In the genomic region with DNA sequence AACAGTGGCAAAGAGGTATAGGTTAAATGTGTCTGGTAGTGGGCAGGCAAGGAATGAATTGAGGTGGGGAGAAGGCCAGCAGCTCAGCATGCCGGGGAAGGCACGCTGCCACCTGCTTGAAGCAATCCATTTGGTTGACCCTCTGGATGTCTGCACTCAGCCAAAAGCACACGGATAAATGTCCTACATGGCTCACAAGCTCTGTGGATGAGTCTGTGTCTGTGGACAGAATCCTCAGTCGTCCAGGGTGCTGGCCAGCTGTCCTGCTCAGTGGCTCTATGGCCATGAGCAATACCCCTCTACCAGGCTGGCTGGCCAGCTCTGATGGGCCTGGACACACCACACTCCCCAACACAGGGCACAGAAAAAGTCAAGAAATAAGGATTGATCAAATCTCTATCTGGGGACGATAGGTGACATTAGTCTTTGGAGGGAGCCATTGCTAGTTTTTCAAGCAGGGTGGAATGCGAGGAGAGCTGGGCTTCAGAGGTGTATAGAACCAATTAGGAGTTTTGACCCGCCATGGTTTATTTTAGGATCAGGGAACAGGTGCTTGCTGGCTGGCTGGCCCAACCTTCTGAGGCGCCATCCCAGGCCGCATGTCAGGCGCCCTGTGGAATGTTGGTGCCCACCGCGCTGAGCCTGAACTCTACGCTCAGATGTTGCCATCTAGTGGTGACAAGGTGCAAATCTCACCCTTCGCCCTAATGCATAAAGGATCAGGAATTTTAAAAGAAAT, we compare ENCODE assay signal across 8 cellular contexts.
DNase-seq lines count a peak whose midpoint lies in the region; ATAC-seq and TF ChIP-seq lines count a peak whose summit lies in the region.

No MANE protein-coding gene starts in this region.

- H3K27ac Mint-ChIP-seq in activated naive CD8-positive, alpha-beta T cell treated with anti-CD3 and anti-CD28 coated beads, Interleukin-2, amount 10 ng/mL, durations not matched to agents 7 days and 5 days = no peak overlapping the region

- CTCF ChIA-PET in AG04449 (lab: Yijun Ruan, JAX) = interaction anchor here (0.7 to 10.2 kb wide), 25 partner anchors 9 to 1198 kb away, joined by 3 to 110 read pairs (median 4); a partner anchor contains a TSS

- H3K4me3 ChIP-seq in AG04449 (ENCODE audit: low read depth, low read length) (no peak overlapping the region), cardiac muscle cell (no peak overlapping the region)

- no peak for DNase-seq in AG04449 (ENCODE audit: low read depth, low spot score)
- DNase-seq in G401 (ENCODE audit: low spot score) = peak; percentile 84
- peak; percentile 22 for DNase-seq in NCI-H2029 treated with DMSO at 0.1 percent for 48 hours (lab: John Stamatoyannopoulos, UW)
- no peak for DNase-seq in activated naive CD8-positive, alpha-beta T cell treated with anti-CD3 and anti-CD28 coated beads, Interleukin-2, amount 10 ng/mL, durations not matched to agents 7 days and 5 days
- DNase-seq in cardiac muscle cell (ENCODE audit: low read depth in 1 of 2, low spot score in 1 of 2) = peak; percentile 79 to 86
- DNase-seq in putamen (ENCODE audit: low spot score) = peak; percentile 23

- H3K9me3 Mint-ChIP-seq in activated naive CD8-positive, alpha-beta T cell treated with anti-CD3 and anti-CD28 coated beads, Interleukin-2, amount 10 ng/mL, durations not matched to agents 7 days and 5 days = no peaks in the 10 kb centered on the region

- TF ChIP-seq CTCF in AG04449 (IDR thresholded peaks at IDR 0.05; ENCODE audit: insufficient read depth, low read length, missing control alignments) = peak; percentile 66
- peak; percentile 78 for TF ChIP-seq CTCF in cardiac muscle cell (IDR thresholded peaks at IDR 0.05; ENCODE audit: low read depth, low read length)

- no peak overlapping the region for H3K27ac ChIP-seq in cardiac muscle cell

- no peaks in the 10 kb centered on the region for H3K36me3 Mint-ChIP-seq in activated naive CD8-positive, alpha-beta T cell treated with anti-CD3 and anti-CD28 coated beads, Interleukin-2, amount 10 ng/mL, durations not matched to agents 7 days and 5 days

- no peaks in the 10 kb centered on the region for H3K27me3 Mint-ChIP-seq in activated naive CD8-positive, alpha-beta T cell treated with anti-CD3 and anti-CD28 coated beads, Interleukin-2, amount 10 ng/mL, durations not matched to agents 7 days and 5 days

- no peaks in the 10 kb centered on the region for H3K27me3 ChIP-seq in cardiac muscle cell

- H3K4me1 Mint-ChIP-seq in activated naive CD8-positive, alpha-beta T cell treated with anti-CD3 and anti-CD28 coated beads, Interleukin-2, amount 10 ng/mL, durations not matched to agents 7 days and 5 days = no peaks in the 10 kb centered on the region

- peak; percentile 70 for ATAC-seq in HG02588 (IDR thresholded peaks at IDR 0.05; ENCODE audit: unreplicated experiment)
- ATAC-seq in activated naive CD8-positive, alpha-beta T cell treated with anti-CD3 and anti-CD28 coated beads, Interleukin-2, amount 10 ng/mL, durations not matched to agents 7 days and 5 days (ENCODE audit: low read depth) = peak; percentile 58
- ATAC-seq in GM21825 (IDR thresholded peaks at IDR 0.05; ENCODE audit: unreplicated experiment) = no peak

- in situ Hi-C loops in G401 (cut with HindIII; ENCODE audit: low sequenced_read_pairs) = no loop called here

- no peaks in the 10 kb centered on the region for H3K9me3 ChIP-seq in cardiac muscle cell (ENCODE audit: low read depth)

- H3K4me1 ChIP-seq in cardiac muscle cell (ENCODE audit: low read depth) = no peaks in the 10 kb centered on the region

- no peaks in the 10 kb centered on the region for H3K36me3 ChIP-seq in cardiac muscle cell

- no peak overlapping the region for H3K4me3 Mint-ChIP-seq in activated naive CD8-positive, alpha-beta T cell treated with anti-CD3 and anti-CD28 coated beads, Interleukin-2, amount 10 ng/mL, durations not matched to agents 7 days and 5 days

- POLR2A ChIA-PET in AG04449 (lab: Yijun Ruan, JAX) = interaction anchor here (1.0 kb wide), 1 partner anchor 1168 kb away, joined by 4 read pairs; a partner anchor contains a TSS
- POLR2A ChIA-PET in activated naive CD8-positive, alpha-beta T cell treated with anti-CD3 and anti-CD28 coated beads, Interleukin-2, amount 10 ng/mL, durations not matched to agents 7 days and 5 days (lab: Charles Lee) = no interaction called here

Comparison
In these comparisons a context has a peak if more than half of its experiments do, and no peak if none do; other contexts are left out.
1. DNase-seq: peak in G401 (single experiment), NCI-H2029 treated with DMSO at 0.1 percent for 48 hours (single experiment), cardiac muscle cell (2 of 2) and putamen (single experiment); none in AG04449 (single experiment) and activated naive CD8-positive, alpha-beta T cell treated with anti-CD3 and anti-CD28 coated beads, Interleukin-2, amount 10 ng/mL, durations not matched to agents 7 days and 5 days (single experiment).